ENCODE assay signal across 33 cellular contexts in the genomic region with DNA sequence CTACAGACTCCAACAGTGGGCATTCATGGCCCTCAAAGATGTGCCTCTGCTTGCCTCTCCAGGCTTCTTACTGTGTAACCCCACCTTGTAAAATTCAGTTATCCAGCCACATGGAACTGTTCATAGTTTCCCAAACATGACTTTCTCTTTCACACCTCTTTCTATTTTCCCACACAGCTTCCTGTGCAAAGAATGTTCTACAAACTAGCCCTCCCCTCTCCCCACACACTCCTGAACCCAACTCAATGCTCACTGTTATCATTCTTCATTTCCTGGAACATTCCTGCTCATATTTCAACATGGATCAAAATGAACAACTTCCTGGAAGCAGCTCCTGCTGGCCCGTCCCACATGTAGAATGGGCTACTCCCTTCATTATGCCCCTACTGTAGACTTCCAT. TPM values are rescaled to one million over a fixed set of nuclear protein-coding genes. Genes with fewer than 3 reads are reported as not detected.
DNase-seq lines count a peak whose midpoint lies in the region; ATAC-seq and TF ChIP-seq lines count a peak whose summit lies in the region.
"Had no signal": no experiment of that assay in that cellular context is flagged by ENCODE, and none has a peak within 500 bp of the region (broad histone marks: within the 10 kb centered on the region; RNA-seq: fewer than 3 reads in every experiment).

No MANE protein-coding gene starts in this region.

- H3K27ac Mint-ChIP-seq in T-helper 1 cell treated with Interleukin-12 subunit alpha and Interleukin-12 subunit beta and Interleukin-4 antibody, amounts not matched to agents 30 μg/mL and 1 μg/mL, for 36 hours: peak overlapping the region; percentile 2
- no peak overlapping the region for H3K27ac Mint-ChIP-seq in stimulated activated naive CD8-positive, alpha-beta T cell treated with anti-CD3 and anti-CD28 coated beads, Interleukin-15, amount 100 ng/mL, for 72 hours

- H3K36me3 Mint-ChIP-seq in T-helper 1 cell treated with Interleukin-12 subunit alpha and Interleukin-12 subunit beta and Interleukin-4 antibody, amounts not matched to agents 30 μg/mL and 1 μg/mL, for 36 hours (ENCODE audit: low read depth): peaks cover 10% of the 10 kb centered on the region

- no peaks in the 10 kb centered on the region for H3K27me3 ChIP-seq in upper lobe of right lung
- H3K27me3 ChIP-seq: heart right ventricle, ovary, Peyer's patch had no signal

- peaks cover 2% of the 10 kb centered on the region for H3K4me1 ChIP-seq in upper lobe of right lung
- H3K4me1 ChIP-seq: Peyer's patch had no signal

- H3K4me3 Mint-ChIP-seq in T-helper 1 cell treated with Interleukin-12 subunit alpha and Interleukin-12 subunit beta and Interleukin-4 antibody, amounts not matched to agents 30 μg/mL and 1 μg/mL, for 36 hours: no peak overlapping the region
- H3K4me3 Mint-ChIP-seq in stimulated activated naive CD8-positive, alpha-beta T cell treated with anti-CD3 and anti-CD28 coated beads, Interleukin-15, amount 100 ng/mL, for 72 hours: peak overlapping the region in 1 of 2 donors; percentile 4

- no peak overlapping the region for H3K27ac ChIP-seq in upper lobe of right lung
- H3K27ac ChIP-seq: 22Rv1, esophagus muscularis mucosa, heart right ventricle, Peyer's patch, skin epidermis, thoracic aorta had no signal

- peaks cover 61% of the 10 kb centered on the region for H3K4me1 Mint-ChIP-seq in T-helper 1 cell treated with Interleukin-12 subunit alpha and Interleukin-12 subunit beta and Interleukin-4 antibody, amounts not matched to agents 30 μg/mL and 1 μg/mL, for 36 hours (ENCODE audit: low read depth)
- H3K4me1 Mint-ChIP-seq in stimulated activated naive CD8-positive, alpha-beta T cell treated with anti-CD3 and anti-CD28 coated beads, Interleukin-15, amount 100 ng/mL, for 72 hours: peaks cover 76% of the 10 kb centered on the region

- no peaks in the 10 kb centered on the region for H3K27me3 Mint-ChIP-seq in T-helper 1 cell treated with Interleukin-12 subunit alpha and Interleukin-12 subunit beta and Interleukin-4 antibody, amounts not matched to agents 30 μg/mL and 1 μg/mL, for 36 hours (ENCODE audit: low read depth)
- H3K27me3 Mint-ChIP-seq in stimulated activated naive CD8-positive, alpha-beta T cell treated with anti-CD3 and anti-CD28 coated beads, Interleukin-15, amount 100 ng/mL, for 72 hours: no peaks in the 10 kb centered on the region

- TF ChIP-seq CTCF in upper lobe of right lung (IDR thresholded peaks at IDR 0.05): no peak

- peak; percentile 45 for ATAC-seq in stimulated activated naive CD8-positive, alpha-beta T cell treated with anti-CD3 and anti-CD28 coated beads, Interleukin-15, Interleukin-2, amounts not matched to agents 100 U/mL and 50 U/mL, for 24 hours
- no peak for ATAC-seq in stimulated activated naive CD8-positive, alpha-beta T cell treated with anti-CD3 and anti-CD28 coated beads, Interleukin-15, amount 100 ng/mL, for 72 hours
- ATAC-seq in left lobe of liver (peak; percentile 10), upper lobe of right lung (peak; percentile 50), HG03280 (IDR thresholded peaks at IDR 0.05; ENCODE audit: unreplicated experiment) (no peak), HG03469 (IDR thresholded peaks at IDR 0.05; ENCODE audit: unreplicated experiment) (no peak)

- H3K9me3 Mint-ChIP-seq in T-helper 1 cell treated with Interleukin-12 subunit alpha and Interleukin-12 subunit beta and Interleukin-4 antibody, amounts not matched to agents 30 μg/mL and 1 μg/mL, for 36 hours: no peaks in the 10 kb centered on the region
- H3K9me3 Mint-ChIP-seq in stimulated activated naive CD8-positive, alpha-beta T cell treated with anti-CD3 and anti-CD28 coated beads, Interleukin-15, amount 100 ng/mL, for 72 hours: peaks cover 0 to 9% of the 10 kb centered on the region in 2 donors

- intact Hi-C loops in upper lobe of right lung (cut with DNase I): no loop called here

- no peaks in the 10 kb centered on the region for H3K9me3 ChIP-seq in upper lobe of right lung
- H3K9me3 ChIP-seq: esophagus muscularis mucosa, heart right ventricle, ovary, Peyer's patch, thoracic aorta had no signal

- H3K36me3 ChIP-seq in upper lobe of right lung: no peaks in the 10 kb centered on the region
- H3K36me3 ChIP-seq: esophagus muscularis mucosa, heart right ventricle, ovary, Peyer's patch, thoracic aorta had no signal

- DNase-seq in T-helper 1 cell (no peak), left lobe of liver (ENCODE audit: low spot score) (no peak), upper lobe of right lung (no peak)
- no peak for DNase-seq in stimulated activated naive CD8-positive, alpha-beta T cell treated with anti-CD3 and anti-CD28 coated beads, Interleukin-15, Interleukin-2, amounts not matched to agents 100 U/mL and 50 U/mL, for 24 hours
- no peak for DNase-seq in stimulated activated naive CD8-positive, alpha-beta T cell treated with anti-CD3 and anti-CD28 coated beads, Interleukin-15, amount 100 ng/mL, for 72 hours
- DNase-seq: activated CD4-positive, alpha-beta T cell treated with anti-CD3 and anti-CD28 coated beads, Interleukin-2, amount 50 U/mL, for 1 hour; activated CD8-positive, alpha-beta memory T cell treated with anti-CD3 and anti-CD28 coated beads, Interleukin-2, amount 50 U/mL, for 4 hours; C1 segment of cervical spinal cord; cerebellar nuclear complex; COR-L47; DMS53; H7; heart right ventricle; mesenchymal stem cell; MV-4-11; NCI-H146; NCI-H446; NCI-H748 treated with DMSO at 0.1 percent for 48 hours; ovary; Peyer's patch; stimulated activated naive CD4-positive, alpha-beta T cell; SW 1271 had no signal

- H3K4me3 ChIP-seq in upper lobe of right lung: no peak overlapping the region
- H3K4me3 ChIP-seq: esophagus muscularis mucosa, heart right ventricle, ovary, Peyer's patch, skin epidermis, thoracic aorta had no signal

RNA-seq across cellular contexts. Expression of a gene that starts 7.6 kb away (rescaled TPM):
- 479 TPM for total RNA-seq in left lobe of liver
- 16.9 TPM for total RNA-seq in upper lobe of right lung
- total RNA-seq: dermis microvascular lymphatic vessel endothelial cell, frontal cortex, H7, LHCN-M2, renal cortical epithelial cell had no signal

RNA-seq across cellular contexts. Expression of a gene that starts 21.9 kb away (rescaled TPM):
- total RNA-seq in left lobe of liver: 75.0 TPM
- total RNA-seq in upper lobe of right lung: 36.5 TPM

RNA-seq across cellular contexts. Expression of a gene that starts 44.9 kb away (rescaled TPM):
- total RNA-seq in left lobe of liver: 7.8 TPM
- 83.3 TPM for total RNA-seq in upper lobe of right lung

RNA-seq across cellular contexts. Expression of a gene that starts 58.8 kb away (rescaled TPM):
- 1.4 TPM for total RNA-seq in left lobe of liver
- total RNA-seq in upper lobe of right lung: 12.4 TPM
- total RNA-seq: dermis microvascular lymphatic vessel endothelial cell, H7, LHCN-M2, renal cortical epithelial cell had no signal

Comparison
In these comparisons a context has a peak if more than half of its experiments do, and no peak if none do; other contexts are left out.
1. ATAC-seq: peak in stimulated activated naive CD8-positive, alpha-beta T cell treated with anti-CD3 and anti-CD28 coated beads, Interleukin-15, Interleukin-2, amounts not matched to agents 100 U/mL and 50 U/mL, for 24 hours (single experiment), left lobe of liver (single experiment) and upper lobe of right lung (single experiment); none in stimulated activated naive CD8-positive, alpha-beta T cell treated with anti-CD3 and anti-CD28 coated beads, Interleukin-15, amount 100 ng/mL, for 72 hours (single experiment), HG03280 (single experiment) and HG03469 (single experiment).
2. RNA of a gene that starts 7.6 kb away (total RNA-seq): 479 TPM in left lobe of liver (single experiment); 16.9 TPM in upper lobe of right lung (single experiment); every median in the first group is over 10 times any median in the second.